ENCODE assay signal across 29 cellular contexts in genomic region chr12:116779597-116779996, GRCh38.
"Had no signal": no experiment of that assay in that cellular context is flagged by ENCODE, and none has a peak within 500 bp of the region (broad histone marks: within the 10 kb centered on the region; RNA-seq: fewer than 3 reads in every experiment).

No MANE protein-coding gene starts in this region.

- H3K9me3 Mint-ChIP-seq: immature natural killer cell; mesothelial cell of epicardium; natural killer cell; nephron progenitor cell; stimulated activated naive CD8-positive, alpha-beta T cell treated with anti-CD3 and anti-CD28 coated beads, Interleukin-15, Interleukin-2, amounts not matched to agents 100 ng/mL and 50 ng/mL, for 24 hours had no signal

- H3K36me3 ChIP-seq: left lung, lower lobe of right lung, ovary, right atrium auricular region, right lobe of liver, suprapubic skin, thoracic aorta, uterus had no signal

- FAIRE-seq: islet of Langerhans, kidney had no signal

- H3K4me3 ChIP-seq: left lung, lower lobe of right lung, ovary, right atrium auricular region, right lobe of liver, smooth muscle cell, suprapubic skin, thoracic aorta, tibial artery, uterus had no signal

- H3K27me3 ChIP-seq: left lung, ovary, right atrium auricular region, right lobe of liver, suprapubic skin, tibial artery, uterus had no signal

- H3K4me2 ChIP-seq: smooth muscle cell had no signal

- H3K4me1 Mint-ChIP-seq: immature natural killer cell, mesothelial cell of epicardium, natural killer cell had no signal

- H3K27ac ChIP-seq: left lung, lower lobe of right lung, ovary, right atrium auricular region, right lobe of liver, suprapubic skin, thoracic aorta, tibial artery, uterus had no signal

- H3K36me3 Mint-ChIP-seq: natural killer cell had no signal

- DNase-seq: hypothalamus; immature natural killer cell; kidney; left colon; left lung; lower lobe of right lung; mammary epithelial cell; mesenchymal stem cell; naive B cell; natural killer cell; nephron progenitor cell; ovary; right lobe of liver; stimulated activated CD4-positive, alpha-beta T cell treated with anti-CD3 and anti-CD28 coated beads, Interleukin-12 subunit alpha, Interleukin-12 subunit beta, amount 100 ng/mL, for 4 hours; stimulated activated CD4-positive, alpha-beta T cell treated with anti-CD3 and anti-CD28 coated beads, Interleukin-15, amount 100 ng/mL, for 24 hours; stimulated activated CD4-positive, alpha-beta T cell treated with anti-CD3 and anti-CD28 coated beads, Interleukin-2, amount 100 ng/mL, for 24 hours; stimulated activated CD4-positive, alpha-beta T cell treated with anti-CD3 and anti-CD28 coated beads, Interleukin-4, amount 100 ng/mL, for 1 hour; stimulated activated naive CD4-positive, alpha-beta T cell; tibial artery; trophoblast cell; uterus had no signal

- H3K4me1 ChIP-seq: left lung, lower lobe of right lung, right atrium auricular region, right lobe of liver, suprapubic skin, tibial artery, uterus had no signal

- H3K27ac Mint-ChIP-seq: immature natural killer cell; mesothelial cell of epicardium; natural killer cell; nephron progenitor cell; progenitor cell of endocrine pancreas; stimulated activated naive CD8-positive, alpha-beta T cell treated with anti-CD3 and anti-CD28 coated beads, Interleukin-15, Interleukin-2, amounts not matched to agents 100 ng/mL and 50 ng/mL, for 24 hours had no signal

- H3K27me3 Mint-ChIP-seq: naive B cell; progenitor cell of endocrine pancreas; stimulated activated naive CD8-positive, alpha-beta T cell treated with anti-CD3 and anti-CD28 coated beads, Interleukin-15, Interleukin-2, amounts not matched to agents 100 ng/mL and 50 ng/mL, for 24 hours had no signal

- H3K4me3 Mint-ChIP-seq: immature natural killer cell; mesothelial cell of epicardium; naive B cell; natural killer cell; nephron progenitor cell; stimulated activated naive CD8-positive, alpha-beta T cell treated with anti-CD3 and anti-CD28 coated beads, Interleukin-15, Interleukin-2, amounts not matched to agents 100 ng/mL and 50 ng/mL, for 24 hours had no signal

- H3K9me3 ChIP-seq: left lung, lower lobe of right lung, ovary, right atrium auricular region, right lobe of liver, suprapubic skin, thoracic aorta, tibial artery, uterus had no signal

- ATAC-seq: left colon, left lung, lower lobe of right lung, natural killer cell, right lobe of liver had no signal
